Comparison of ENCODE assay signal across 8 cellular contexts in genomic region chr2:231545105-231545902, GRCh38. TPM values are rescaled to one million over a fixed set of nuclear protein-coding genes. Genes with fewer than 3 reads are reported as not detected.
DNase-seq lines count a peak whose midpoint lies in the region; ATAC-seq, FAIRE-seq and TF ChIP-seq lines count a peak whose summit lies in the region.

No MANE protein-coding gene starts in this region.

- peaks cover 0 to 9% (median 3%) of the 10 kb centered on the region in 4 donors for H3K9me3 ChIP-seq in liver (ENCODE audit: control insufficient read depth in 4 of 4, low read length in 3 of 4)

- DNase-seq in GM18507 (ENCODE audit: extremely low spot score, insufficient read length, low read depth): peak; percentile 81
- DNase-seq in NOMO-1 treated with DMSO at 0.1 percent for 48 hours (lab: John Stamatoyannopoulos, UW; ENCODE audit: unreplicated experiment): peak; percentile 99
- DNase-seq in activated gamma-delta T cell treated with anti-CD3 and anti-CD28 coated beads, Interleukin-2, amount 50 U/mL, for 16 hours (ENCODE audit: low read depth): peak; percentile 36
- DNase-seq in stimulated activated naive B cell treated with anti-CD40 and anti-IgM and Interleukin-4, amounts not matched to agents 10 μg/mL and 1 μg/mL and 100 μg/mL, for 72 hours: peak; percentile 81
- DNase-seq in NCI-H1930 (lab: John Stamatoyannopoulos, UW): no peak
- DNase-seq in cerebellum (ENCODE audit: low spot score): no peak

- WGBS in liver: 58% methylated on average over 14 of the region's 14 CpGs

- no peak for TF ChIP-seq CTCF in liver (IDR thresholded peaks at IDR 0.05; ENCODE audit: low read depth, low read length, missing input control)

- no peaks in the 10 kb centered on the region for H3K4me1 ChIP-seq in liver (ENCODE audit: control insufficient read depth in 4 of 4, insufficient read depth in 4 of 4, low read length in 3 of 4)

- H3K36me3 ChIP-seq in liver (ENCODE audit: control insufficient read depth in 4 of 4, insufficient read depth in 3 of 4, low read depth in 1 of 4, low read length in 3 of 4): no peaks in the 10 kb centered on the region

- peaks cover 7 to 16% of the 10 kb centered on the region in 2 donors for H3K27me3 Mint-ChIP-seq in stimulated activated naive B cell treated with anti-CD40 and anti-IgM and Interleukin-4, amounts not matched to agents 10 μg/mL and 1 μg/mL and 100 μg/mL, for 72 hours

- peaks cover 31 to 33% of the 10 kb centered on the region in 2 donors for H3K4me1 Mint-ChIP-seq in stimulated activated naive B cell treated with anti-CD40 and anti-IgM and Interleukin-4, amounts not matched to agents 10 μg/mL and 1 μg/mL and 100 μg/mL, for 72 hours

- peak; percentile 100 for FAIRE-seq in GM18507 (lab: Jason Lieb, UNC)

- H3K4me3 ChIP-seq in liver (ENCODE audit: low read depth in 1 of 3, low read length in 3 of 3): no peak overlapping the region

- peaks cover 8 to 9% of the 10 kb centered on the region in 2 donors for H3K9me3 Mint-ChIP-seq in stimulated activated naive B cell treated with anti-CD40 and anti-IgM and Interleukin-4, amounts not matched to agents 10 μg/mL and 1 μg/mL and 100 μg/mL, for 72 hours

- H3K27ac Mint-ChIP-seq in stimulated activated naive B cell treated with anti-CD40 and anti-IgM and Interleukin-4, amounts not matched to agents 10 μg/mL and 1 μg/mL and 100 μg/mL, for 72 hours: peak overlapping the region; percentile 91

- ATAC-seq in HG02642 (IDR thresholded peaks at IDR 0.05; ENCODE audit: poor library complexity, unreplicated experiment): peak; percentile 98
- ATAC-seq in stimulated activated naive B cell treated with anti-CD40 and anti-IgM and Interleukin-4, amounts not matched to agents 10 μg/mL and 1 μg/mL and 100 μg/mL, for 72 hours (replicated peaks): peak; percentile 98 to 99

- no peak overlapping the region for H3K9ac ChIP-seq in liver (ENCODE audit: low read depth in 1 of 2, low read length in 2 of 2)

- H3K36me3 Mint-ChIP-seq in stimulated activated naive B cell treated with anti-CD40 and anti-IgM and Interleukin-4, amounts not matched to agents 10 μg/mL and 1 μg/mL and 100 μg/mL, for 72 hours: peaks cover 3 to 7% of the 10 kb centered on the region in 2 donors

- H3K4me3 Mint-ChIP-seq in stimulated activated naive B cell treated with anti-CD40 and anti-IgM and Interleukin-4, amounts not matched to agents 10 μg/mL and 1 μg/mL and 100 μg/mL, for 72 hours: peak overlapping the region; percentile 63 to 78

- no peaks in the 10 kb centered on the region for H3K27me3 ChIP-seq in liver (ENCODE audit: control insufficient read depth in 4 of 4, insufficient read depth in 4 of 4, low read length in 3 of 4)

- peak overlapping the region in 1 of 2 donors; percentile 45 for H3K27ac ChIP-seq in liver (ENCODE audit: low read depth in 1 of 2, low read length in 2 of 2)

- no peak for TF ChIP-seq RAD21 in liver (IDR thresholded peaks at IDR 0.05)

TF ChIP-seq in liver, 16 proteins besides CTCF, POLR2A, EP300 and RAD21:
- TF ChIP-seq SP1 (IDR thresholded peaks at IDR 0.05) (peak; percentile 57), RXRA (IDR thresholded peaks at IDR 0.05) (peak in 1 of 2 donors; percentile 61), FOXA1 (IDR thresholded peaks at IDR 0.05) (peak; percentile 15), NR2F2 (IDR thresholded peaks at IDR 0.05) (peak; percentile 84), FOXA2 (IDR thresholded peaks at IDR 0.05) (no peak)

RNA-seq across cellular contexts. Expression of gene NMUR1, which starts 15.1 kb away (rescaled TPM):
- total RNA-seq in liver (under 1 TPM; 0.23 to 0.84 TPM), cerebellum (0.73 TPM)
- under 1 TPM; 0.36 to 0.67 TPM for polyA plus RNA-seq in liver

RNA-seq across cellular contexts. Expression of gene TEX44, which starts 47.4 kb away (rescaled TPM):
- total RNA-seq in liver (not detected), cerebellum (not detected)
- polyA plus RNA-seq in liver: not detected

Comparison
In these comparisons a context has a peak if more than half of its experiments do, and no peak if none do; other contexts are left out.
1. DNase-seq: peak in GM18507 (single experiment), NOMO-1 treated with DMSO at 0.1 percent for 48 hours (single experiment), activated gamma-delta T cell treated with anti-CD3 and anti-CD28 coated beads, Interleukin-2, amount 50 U/mL, for 16 hours (single experiment) and stimulated activated naive B cell treated with anti-CD40 and anti-IgM and Interleukin-4, amounts not matched to agents 10 μg/mL and 1 μg/mL and 100 μg/mL, for 72 hours (single experiment); none in NCI-H1930 (0 of 2) and cerebellum (single experiment).